10 cellular contexts compared by ENCODE assay signal in genomic region chr12:56150563-56150962, GRCh38. TPM values are rescaled to one million over a fixed set of nuclear protein-coding genes. Genes with fewer than 3 reads are reported as not detected.
DNase-seq lines count a peak whose midpoint lies in the region; ATAC-seq and TF ChIP-seq lines count a peak whose summit lies in the region.
"Had no signal": no experiment of that assay in that cellular context is flagged by ENCODE, and none has a peak within 500 bp of the region (broad histone marks: within the 10 kb centered on the region; RNA-seq: fewer than 3 reads in every experiment).

No MANE protein-coding gene starts in this region.

- POLR2A ChIA-PET in MCF 10A (lab: Yijun Ruan, JAX): interaction anchor here (0.6 to 3.0 kb wide), 5 partner anchors 8 to 467 kb away, joined by 3 to 28 read pairs (median 7); partner anchors contain the start of genes ESYT1, MYL6 and ZC3H10

- H3K27ac Mint-ChIP-seq in MCF 10A (ENCODE audit: low read depth, unreplicated experiment): no peak overlapping the region

- H2AFZ ChIP-seq in mammary epithelial cell (ENCODE audit: low read depth, low read length) (no peak overlapping the region), fibroblast of lung (ENCODE audit: low read length) (no peak overlapping the region)

- H3K9me3 ChIP-seq in mammary epithelial cell (replicated peaks; ENCODE audit: insufficient read depth, low read length): no peaks in the 10 kb centered on the region
- H3K9me3 ChIP-seq in fibroblast of lung (ENCODE audit: control insufficient read depth, insufficient read depth, low read depth, low read length): no peaks in the 10 kb centered on the region
- no peaks in the 10 kb centered on the region for H3K9me3 ChIP-seq in uterus

- H3K4me3 ChIP-seq in mammary epithelial cell (replicated peaks in 1 of 3; ENCODE audit: insufficient read depth in 1 of 3, low read depth in 2 of 3, low read length in 3 of 3) (no peak overlapping the region), fibroblast of lung (replicated peaks in 1 of 4; ENCODE audit: control extremely low read depth in 1 of 4, insufficient read depth in 1 of 4, low read depth in 3 of 4, low read length in 4 of 4) (no peak overlapping the region), uterus (no peak overlapping the region)

- peak overlapping the region; percentile 75 for H3K4me3 Mint-ChIP-seq in MCF 10A (ENCODE audit: unreplicated experiment)

- H3K79me2 ChIP-seq in mammary epithelial cell (ENCODE audit: insufficient read depth, low read length): no peaks in the 10 kb centered on the region
- H3K79me2 ChIP-seq in fibroblast of lung (ENCODE audit: control insufficient read depth, insufficient read depth, low read length): peaks cover 5% of the 10 kb centered on the region

- H3K4me1 Mint-ChIP-seq in MCF 10A (ENCODE audit: insufficient read depth, unreplicated experiment): peaks cover 24% of the 10 kb centered on the region

- in situ Hi-C loops in mammary epithelial cell (cut with MboI; ENCODE audit: low sequenced_read_pairs in 2 of 2): no loop called here

- H3K9ac ChIP-seq in mammary epithelial cell (ENCODE audit: insufficient read depth, low read length): no peak overlapping the region
- no peak overlapping the region for H3K9ac ChIP-seq in fibroblast of lung (ENCODE audit: insufficient read depth, low read length)

- H3K4me1 ChIP-seq in mammary epithelial cell (ENCODE audit: insufficient read depth, low read length) (peaks cover 24% of the 10 kb centered on the region), fibroblast of lung (ENCODE audit: control insufficient read depth, extremely low read depth, insufficient read depth, low read length) (peaks cover 13% of the 10 kb centered on the region), uterus (peaks cover 6 to 7% of the 10 kb centered on the region in 2 donors)

- peak; percentile 40 for DNase-seq in MCF 10A (ENCODE audit: unreplicated experiment)
- no peak for DNase-seq in mammary epithelial cell
- peak; percentile 13 for DNase-seq in SW480 (ENCODE audit: low spot score)
- DNase-seq in fibroblast of lung (ENCODE audit: low read depth in 2 of 2): peak; percentile 24 to 66
- DNase-seq in NCI-H146 treated with DMSO at 0.1 percent for 48 hours (lab: John Stamatoyannopoulos, UW; ENCODE audit: unreplicated experiment): no peak
- no peak for DNase-seq in uterus
- DNase-seq: amniotic stem cell, foreskin melanocyte had no signal

- no peak for TF ChIP-seq POLR2A in uterus (IDR thresholded peaks at IDR 0.05)

- H3K27me3 Mint-ChIP-seq in MCF 10A (ENCODE audit: insufficient read depth, unreplicated experiment): no peaks in the 10 kb centered on the region

- ATAC-seq in GM18909 (IDR thresholded peaks at IDR 0.05; ENCODE audit: poor library complexity, unreplicated experiment) (no peak), GM21737 (IDR thresholded peaks at IDR 0.05; ENCODE audit: unreplicated experiment) (no peak)

- H3K9me3 Mint-ChIP-seq in MCF 10A (ENCODE audit: unreplicated experiment): no peaks in the 10 kb centered on the region

- CTCF ChIA-PET in MCF 10A (lab: Yijun Ruan, JAX): interaction anchor here (0.6 to 3.3 kb wide), 4 partner anchors 32 to 104 kb away, joined by 3 to 19 read pairs (median 4); partner anchors contain the start of gene ZC3H10
- CTCF ChIA-PET in mammary epithelial cell (lab: Charles Lee; ENCODE audit: low non-redundant PET): no interaction called here

- H3K27me3 ChIP-seq in mammary epithelial cell (ENCODE audit: insufficient read depth, low read length) (no peaks in the 10 kb centered on the region), fibroblast of lung (ENCODE audit: control insufficient read depth, insufficient read depth, low read length) (no peaks in the 10 kb centered on the region), uterus (no peaks in the 10 kb centered on the region)

- BruUV-seq in MCF 10A (replicated peaks; lab: Mats Ljungman, UMichigan) (no TSS peak), mammary epithelial cell (replicated peaks; lab: Mats Ljungman, UMichigan) (no TSS peak)

- H3K36me3 ChIP-seq in mammary epithelial cell (ENCODE audit: insufficient read depth, low read length): no peaks in the 10 kb centered on the region
- no peaks in the 10 kb centered on the region for H3K36me3 ChIP-seq in fibroblast of lung (ENCODE audit: control insufficient read depth, insufficient read depth, low read length)
- H3K36me3 ChIP-seq in uterus: no peaks in the 10 kb centered on the region

- 65% methylated on average over 3 of the region's 3 CpGs for WGBS in mammary epithelial cell (ENCODE audit: low coverage, missing lambda C conversion rate)

- TF ChIP-seq CTCF in MCF 10A (IDR thresholded peaks at IDR 0.05; ENCODE audit: unreplicated experiment) (no peak), mammary epithelial cell (conservative IDR thresholded peaks at IDR 0.05 in 1 of 2, IDR thresholded peaks at IDR 0.05 in 1 of 2; ENCODE audit: extremely low read depth in 1 of 2, insufficient read depth in 1 of 2, low read depth in 1 of 2, low read length in 2 of 2) (no peak), fibroblast of lung (conservative IDR thresholded peaks at IDR 0.05 in 1 of 2, IDR thresholded peaks at IDR 0.05 in 1 of 2; ENCODE audit: low read depth in 1 of 2, low read length in 2 of 2) (no peak), uterus (IDR thresholded peaks at IDR 0.05) (no peak)

- peaks cover 13% of the 10 kb centered on the region for H3K36me3 Mint-ChIP-seq in MCF 10A (ENCODE audit: insufficient read depth, unreplicated experiment)

- H4K20me1 ChIP-seq in mammary epithelial cell (ENCODE audit: insufficient read depth, low read length): no peaks in the 10 kb centered on the region
- H4K20me1 ChIP-seq in fibroblast of lung (ENCODE audit: control insufficient read depth, extremely low read depth, insufficient read depth, low read length): no peaks in the 10 kb centered on the region

- dilution Hi-C loops in mammary epithelial cell (cut with HindIII; ENCODE audit: low sequenced_read_pairs): no loop called here

- intact Hi-C loops in MCF 10A (cut with micrococcal nuclease) (loop anchor here (2.0 to 5.0 kb wide), 2 partner anchors 22 to 33 kb away; partner anchors contain the start of genes ESYT1, RPL41 and ZC3H10), mammary epithelial cell (cut with micrococcal nuclease) (no loop called here), uterus (cut with DNase I; ENCODE audit: low total_unique reads) (no loop called here)

- H3K4me2 ChIP-seq in mammary epithelial cell (ENCODE audit: insufficient read depth, low read depth, low read length) (no peak overlapping the region), fibroblast of lung (ENCODE audit: extremely low read depth, insufficient read depth, low read length) (no peak overlapping the region)

- H3K27ac ChIP-seq in mammary epithelial cell (ENCODE audit: insufficient read depth, low read depth, low read length): no peak overlapping the region
- H3K27ac ChIP-seq in fibroblast of lung (ENCODE audit: insufficient read depth, low read length): no peak overlapping the region
- peak overlapping the region in 1 of 2 donors; percentile 2 for H3K27ac ChIP-seq in uterus

RNA-seq across cellular contexts. Expression of gene MYL6B, which starts 1.8 kb away (rescaled TPM):
- total RNA-seq in MCF 10A (2022) (46.0 and 58.0 TPM in 2 replicates), mammary epithelial cell (10 to 100 TPM; 24.7 to 57.1 TPM), fibroblast of lung (71.7 and 98.6 TPM in 2 replicates), uterus (10 to 100 TPM in 3 of 4 donors, 1 to 10 TPM in 1; 6.7 to 57.5 (median 27.0) TPM)
- polyA plus RNA-seq in mammary epithelial cell (50.1 TPM), fibroblast of lung (87.7 and 99.1 TPM in 2 replicates)
- polyA minus RNA-seq in mammary epithelial cell (32.8 TPM), fibroblast of lung (ENCODE audit: low replicate concordance) (40.3 and 69.5 TPM in 2 replicates)
- 163 and 171 TPM in 2 replicates for polyA plus RNA-seq in fibroblast of lung (2012)

RNA-seq across cellular contexts. Expression of gene MYL6, which starts 7.6 kb away (rescaled TPM):
- total RNA-seq in MCF 10A (2022) (716 and 997 TPM in 2 replicates), mammary epithelial cell (1,000 to 10,000 TPM in 1 of 2 donors, 100 to 1,000 TPM in 1; 732 to 1,042 TPM), fibroblast of lung (1,163 and 1,517 TPM in 2 replicates), uterus (1,000 to 10,000 TPM; 1,103 to 4,858 (median 2,577) TPM)
- polyA plus RNA-seq in mammary epithelial cell (3,180 TPM), fibroblast of lung (6,238 and 7,941 TPM in 2 replicates)
- polyA minus RNA-seq in mammary epithelial cell (913 TPM), fibroblast of lung (ENCODE audit: low replicate concordance) (818 and 1,187 TPM in 2 replicates)
- polyA plus RNA-seq in fibroblast of lung (2012): 4,582 and 6,828 TPM in 2 replicates

RNA-seq across cellular contexts. Expression of gene ESYT1, which starts 22.5 kb away (rescaled TPM):
- total RNA-seq in MCF 10A (2022): 111 and 123 TPM in 2 replicates
- 100 to 1,000 TPM; 166 to 366 TPM for total RNA-seq in mammary epithelial cell
- polyA plus RNA-seq in mammary epithelial cell: 236 TPM
- 447 TPM for polyA minus RNA-seq in mammary epithelial cell
- 261 and 446 TPM in 2 replicates for total RNA-seq in fibroblast of lung
- 182 and 260 TPM in 2 replicates for polyA plus RNA-seq in fibroblast of lung
- 135 and 167 TPM in 2 replicates for polyA plus RNA-seq in fibroblast of lung (2012)
- 837 and 884 TPM in 2 replicates for polyA minus RNA-seq in fibroblast of lung (ENCODE audit: low replicate concordance)
- total RNA-seq in uterus: 100 to 1,000 TPM in 3 of 4 donors, 10 to 100 TPM in 1; 98.4 to 203 (median 134) TPM

RNA-seq across cellular contexts. Expression of gene ZC3H10, which starts 32.5 kb away (rescaled TPM):
- total RNA-seq in MCF 10A (2022): 2.8 and 3.5 TPM in 2 replicates
- total RNA-seq in mammary epithelial cell: 1 to 10 TPM; 2.7 TPM
- 0.87 TPM for polyA plus RNA-seq in mammary epithelial cell
- 2.1 TPM for polyA minus RNA-seq in mammary epithelial cell
- total RNA-seq in fibroblast of lung: 5.6 and 7.2 TPM in 2 replicates
- 1.8 and 1.9 TPM in 2 replicates for polyA plus RNA-seq in fibroblast of lung
- 1.9 and 3.5 TPM in 2 replicates for polyA plus RNA-seq in fibroblast of lung (2012)
- 2.9 and 4.0 TPM in 2 replicates for polyA minus RNA-seq in fibroblast of lung (ENCODE audit: low replicate concordance)
- 1 to 10 TPM; 1.3 to 9.8 (median 4.2) TPM for total RNA-seq in uterus

RNA-seq across cellular contexts. Expression of gene RPL41, which starts 34.1 kb away (rescaled TPM):
- total RNA-seq in MCF 10A (2022) (4,675 and 4,734 TPM in 2 replicates), mammary epithelial cell (1,000 to 10,000 TPM in 1 of 2 donors, 100 to 1,000 TPM in 1; 847 to 3,248 TPM), fibroblast of lung (2,664 and 4,175 TPM in 2 replicates), uterus (1,000 to 10,000 TPM; 1,022 to 4,789 (median 2,600) TPM)
- polyA plus RNA-seq in mammary epithelial cell (7,406 TPM), fibroblast of lung (6,961 and 9,604 TPM in 2 replicates)
- polyA minus RNA-seq in mammary epithelial cell (2,718 TPM), fibroblast of lung (ENCODE audit: low replicate concordance) (1,416 and 1,475 TPM in 2 replicates)
- polyA plus RNA-seq in fibroblast of lung (2012): 7,932 and 8,024 TPM in 2 replicates

Comparison
In these comparisons a context has a peak if more than half of its experiments do, and no peak if none do; other contexts are left out.
1. DNase-seq: peak in MCF 10A (single experiment), SW480 (single experiment) and fibroblast of lung (2 of 2); none in mammary epithelial cell (single experiment), NCI-H146 treated with DMSO at 0.1 percent for 48 hours (single experiment) and uterus (0 of 2).